Comparison of ENCODE assay signal across 10 cellular contexts in genomic region chr12:7935464-7935772, GRCh38. TPM values are rescaled to one million over a fixed set of nuclear protein-coding genes. Genes with fewer than 3 reads are reported as not detected.
A peak's percentile ranks its signal among the peaks of the same experiment; 100 is the strongest.
DNase-seq lines count a peak whose midpoint lies in the region; ATAC-seq, FAIRE-seq and TF ChIP-seq lines count a peak whose summit lies in the region.
"Had no signal": no experiment of that assay in that cellular context is flagged by ENCODE, and none has a peak within 500 bp of the region (broad histone marks: within the 10 kb centered on the region; RNA-seq: fewer than 3 reads in every experiment).

No MANE protein-coding gene starts in this region.

- ATAC-seq in activated T-cell treated with anti-CD3 and anti-CD28 coated beads, Interleukin-2, amount 50 U/mL, for 72 hours (replicated peaks in 1 of 2), result peak; percentile 8 to 16
- ATAC-seq in K562, result peak; percentile 24
- ATAC-seq in lower lobe of right lung, result peak; percentile 3 to 9
- ATAC-seq in HG03521 (IDR thresholded peaks at IDR 0.05; ENCODE audit: unreplicated experiment), result no peak

- CTCF ChIA-PET in K562 (lab: Yijun Ruan, JAX; ENCODE audit: low intra/inter-chr PET ratio), result interaction anchor here (0.9 kb wide), 2 partner anchors 26 to 59 kb away, joined by 3 to 8 read pairs; no protein-coding TSS in a partner anchor

- no peaks in the 10 kb centered on the region for H3K9me1 ChIP-seq in K562 (ENCODE audit: control insufficient read depth, insufficient read depth, low read length)

- H3K9ac ChIP-seq in K562 (ENCODE audit: insufficient read depth in 1 of 2, low read depth in 2 of 2, low read length in 2 of 2), result peak overlapping the region; percentile 83 to 91

- peaks cover 10% of the 10 kb centered on the region in 2 experiments; a peak in 4 of 5 replicates for H3K4me1 ChIP-seq in K562 (replicated peaks in 1 of 2; ENCODE audit: control insufficient read depth in 2 of 2, insufficient read depth in 2 of 2, low read length in 2 of 2)
- peaks cover 22% of the 10 kb centered on the region for H3K4me1 ChIP-seq in lower lobe of right lung
- no peaks in the 10 kb centered on the region for H3K4me1 ChIP-seq in uterus

- H3K27me3 ChIP-seq in K562 (ENCODE audit: control insufficient read depth in 2 of 2, insufficient read depth in 2 of 2, low read length in 2 of 2) (no peaks in the 10 kb centered on the region), lower lobe of right lung (ENCODE audit: low read depth) (no peaks in the 10 kb centered on the region), uterus (no peaks in the 10 kb centered on the region)

- H3K4me3 ChIP-seq in K562 (peak overlapping the region; percentile 90), lower lobe of right lung (peak overlapping the region; percentile 62), uterus (peak overlapping the region; percentile 41 to 43)

- no peak overlapping the region for H3K4me3 Mint-ChIP-seq in activated T-cell treated with anti-CD3 and anti-CD28 coated beads, Interleukin-2, amount 50 U/mL, for 72 hours
- no peak overlapping the region for H3K4me3 Mint-ChIP-seq in activated T-cell treated with anti-CD3 and anti-CD28 coated beads, Interleukin-2, amount 50 U/mL, for 24 hours
- H3K4me3 Mint-ChIP-seq: T-helper 1 cell treated with Interleukin-12 subunit alpha and Interleukin-12 subunit beta and Interleukin-4 antibody, amounts not matched to agents 30 μg/mL and 1 μg/mL, for 36 hours had no signal

- WGBS in K562 (ENCODE audit: insufficient coverage, low coverage, missing lambda C conversion rate), result 0% methylated on average over 4 of the region's 4 CpGs

- H3K27me3 Mint-ChIP-seq in activated T-cell treated with anti-CD3 and anti-CD28 coated beads, Interleukin-2, amount 50 U/mL, for 72 hours (ENCODE audit: low read depth), result no peaks in the 10 kb centered on the region
- no peaks in the 10 kb centered on the region for H3K27me3 Mint-ChIP-seq in activated T-cell treated with anti-CD3 and anti-CD28 coated beads, Interleukin-2, amount 50 U/mL, for 24 hours

- H2AFZ ChIP-seq in K562 (ENCODE audit: low read depth, low read length), result no peak overlapping the region

- FAIRE-seq in K562 (lab: Jason Lieb, UNC), result no peak

- POLR2A ChIA-PET in K562 (lab: Yijun Ruan, JAX), result interaction anchor here (0.7 to 6.9 kb wide), 11 partner anchors 9 to 92 kb away, joined by 3 to 51 read pairs (median 4); no protein-coding TSS in a partner anchor

- no peak overlapping the region for H3K27ac Mint-ChIP-seq in activated T-cell treated with anti-CD3 and anti-CD28 coated beads, Interleukin-2, amount 50 U/mL, for 72 hours
- no peak overlapping the region for H3K27ac Mint-ChIP-seq in activated T-cell treated with anti-CD3 and anti-CD28 coated beads, Interleukin-2, amount 50 U/mL, for 24 hours
- H3K27ac Mint-ChIP-seq: T-helper 1 cell treated with Interleukin-12 subunit alpha and Interleukin-12 subunit beta and Interleukin-4 antibody, amounts not matched to agents 30 μg/mL and 1 μg/mL, for 36 hours had no signal

- peaks cover 13% of the 10 kb centered on the region for H3K4me1 Mint-ChIP-seq in activated T-cell treated with anti-CD3 and anti-CD28 coated beads, Interleukin-2, amount 50 U/mL, for 72 hours (ENCODE audit: low read depth)
- H3K4me1 Mint-ChIP-seq in activated T-cell treated with anti-CD3 and anti-CD28 coated beads, Interleukin-2, amount 50 U/mL, for 24 hours (ENCODE audit: low read depth), result peaks cover 22% of the 10 kb centered on the region

- TF ChIP-seq EP300 in K562 (IDR thresholded peaks at IDR 0.05; ENCODE audit: low read length), result no peak

- peak overlapping the region; percentile 93 for H3K4me2 ChIP-seq in K562 (ENCODE audit: insufficient read depth, low read length)

- intact Hi-C loops in K562 (cut with micrococcal nuclease) (loop anchor here (10.0 kb wide), 2 partner anchors 71 to 149 kb away; partner anchors contain the start of gene NECAP1), lower lobe of right lung (cut with DNase I) (loop anchor here (10.0 kb wide), 1 partner anchor 59 kb away; no protein-coding TSS in a partner anchor), uterus (cut with DNase I; ENCODE audit: low total_unique reads) (loop anchor here (10.0 kb wide), 1 partner anchor 59 kb away; no protein-coding TSS in a partner anchor)

- H3K9me3 Mint-ChIP-seq in activated T-cell treated with anti-CD3 and anti-CD28 coated beads, Interleukin-2, amount 50 U/mL, for 72 hours, result no peaks in the 10 kb centered on the region
- H3K9me3 Mint-ChIP-seq in activated T-cell treated with anti-CD3 and anti-CD28 coated beads, Interleukin-2, amount 50 U/mL, for 24 hours, result no peaks in the 10 kb centered on the region
- H3K9me3 Mint-ChIP-seq: T-helper 1 cell treated with Interleukin-12 subunit alpha and Interleukin-12 subunit beta and Interleukin-4 antibody, amounts not matched to agents 30 μg/mL and 1 μg/mL, for 36 hours had no signal

- H3K36me3 Mint-ChIP-seq in activated T-cell treated with anti-CD3 and anti-CD28 coated beads, Interleukin-2, amount 50 U/mL, for 72 hours (ENCODE audit: insufficient read depth in 2 of 2), result peaks cover 6 to 16% of the 10 kb centered on the region in 2 donors
- no peaks in the 10 kb centered on the region for H3K36me3 Mint-ChIP-seq in activated T-cell treated with anti-CD3 and anti-CD28 coated beads, Interleukin-2, amount 50 U/mL, for 24 hours (ENCODE audit: low read depth)

- H3K9me3 ChIP-seq in K562 (replicated peaks; ENCODE audit: control insufficient read depth, insufficient read depth, low read depth, low read length) (no peaks in the 10 kb centered on the region), lower lobe of right lung (no peaks in the 10 kb centered on the region), uterus (no peaks in the 10 kb centered on the region)

- DNase-seq in activated T-cell treated with anti-CD3 and anti-CD28 coated beads, Interleukin-2, amount 50 U/mL, for 72 hours, result no peak
- no peak for DNase-seq in activated T-cell treated with anti-CD3 and anti-CD28 coated beads, Interleukin-2, amount 50 U/mL, for 24 hours
- DNase-seq in K562 (ENCODE audit: extremely low read depth in 1 of 4, low spot score in 3 of 4) (peak in 1 of 4 experiments; percentile 39), lower lobe of right lung (no peak), uterus (no peak), NCI-H69 (lab: John Stamatoyannopoulos, UW) (no peak), LoVo (ENCODE audit: low spot score) (no peak)

- TF ChIP-seq CTCF in K562 (IDR thresholded peaks at IDR 0.05 in 2 of 3, conservative IDR thresholded peaks at IDR 0.05 in 1 of 3; ENCODE audit: insufficient read depth in 2 of 3, low read depth in 1 of 3, low read length in 3 of 3) (no peak), lower lobe of right lung (IDR thresholded peaks at IDR 0.05) (no peak), uterus (IDR thresholded peaks at IDR 0.05) (no peak)

- peaks cover 6% of the 10 kb centered on the region; the same call in 1 of the 2 replicates for H4K20me1 ChIP-seq in K562 (replicated peaks; ENCODE audit: control insufficient read depth, insufficient read depth, low read length)

- H3K36me3 ChIP-seq in K562 (ENCODE audit: control insufficient read depth, insufficient read depth, low read length) (peaks cover 44% of the 10 kb centered on the region), lower lobe of right lung (peaks cover 34% of the 10 kb centered on the region), uterus (no peaks in the 10 kb centered on the region)

- BruUV-seq in K562 (replicated peaks; lab: Mats Ljungman, UMichigan), result no TSS peak

- in situ Hi-C loops in K562 (cut with MboI), result no loop called here

- H3K27ac ChIP-seq in K562 (ENCODE audit: extremely low read depth, low read depth, low read length) (peak overlapping the region; percentile 79), lower lobe of right lung (peak overlapping the region; percentile 87), uterus (peak overlapping the region; percentile 88 to 93)
- H3K27ac ChIP-seq: epithelial cell of prostate had no signal

- H3K79me2 ChIP-seq in K562 (ENCODE audit: control insufficient read depth, insufficient read depth, low read length), result peaks cover 48% of the 10 kb centered on the region

- TF ChIP-seq POLR2A in K562 (conservative IDR thresholded peaks at IDR 0.05) (no peak), uterus (IDR thresholded peaks at IDR 0.05) (no peak)

- TF ChIP-seq RAD21 in K562 (CRISPR knock-in tag; conservative IDR thresholded peaks at IDR 0.05 in 1 of 2, IDR thresholded peaks at IDR 0.05 in 1 of 2), result no peak

TF ChIP-seq in K562, 482 proteins besides CTCF, POLR2A, EP300 and RAD21 (continues in another document):
- no peak for TF ChIP-seq SRF (CRISPR knock-in tag; IDR thresholded peaks at IDR 0.05)
- TF ChIP-seq SMARCE1 (IDR thresholded peaks at IDR 0.05), result no peak
- TF ChIP-seq ARID1B (IDR thresholded peaks at IDR 0.05), result no peak
- no peak for TF ChIP-seq MLX (CRISPR knock-in tag; conservative IDR thresholded peaks at IDR 0.05)
- no peak for TF ChIP-seq PTTG1 (tag; IDR thresholded peaks at IDR 0.05; ENCODE audit: low read depth)

RNA-seq across cellular contexts. Expression of gene SLC2A3, which starts 0.6 kb away (rescaled TPM):
- 100 to 1,000 TPM; 312 to 509 TPM for total RNA-seq in activated T-cell treated with anti-CD3 and anti-CD28 coated beads, Interleukin-2, amount 50 U/mL, for 72 hours
- 809 and 942 TPM in 2 replicates for total RNA-seq in K562 (2011; cell fraction: chromatin; rRNA removed; ENCODE audit: low replicate concordance)
- total RNA-seq in K562 (2011; cell fraction: nucleolus; rRNA removed), result 602 and 714 TPM in 2 replicates
- 822 and 830 TPM in 2 replicates for total RNA-seq in K562 (2011; cell fraction: nucleoplasm; rRNA removed)
- total RNA-seq in K562 (2014; rRNA removed), result 64.0 and 67.3 TPM in 2 replicates
- 119 and 138 TPM in 2 replicates for total RNA-seq in K562 (2014; rRNA removed; fragmentation: Illumina TruSeq; extraction: Trizol)
- 78.9 and 86.3 TPM in 2 replicates for total RNA-seq in K562 (2015; rRNA removed; fragmentation: Illumina TruSeq; extraction: Trizol)
- 140 and 161 TPM in 2 replicates for total RNA-seq in K562 (2021)
- polyA plus RNA-seq in K562 (2011; rRNA removed), result 296 and 491 TPM in 2 replicates
- polyA plus RNA-seq in K562 (2011; cell fraction: cytosol; rRNA removed), result 291 and 361 TPM in 2 replicates
- 164 and 209 TPM in 2 replicates for polyA plus RNA-seq in K562 (2011; cell fraction: nucleus; rRNA removed)
- polyA plus RNA-seq in K562 (2012), result 81.0 and 167 TPM in 2 replicates
- 101 and 104 TPM in 2 replicates for polyA plus RNA-seq in K562 (2014; fragmentation: Illumina TruSeq; extraction: Trizol)
- polyA plus RNA-seq in K562 (2014; fragmentation: Nextera tagmentation; extraction: Ambion mirVana), result 100 to 1,000 TPM in 1 of 2 experiments, 10 to 100 TPM in 1; 93.4 to 129 TPM
- 97.9 and 98.7 TPM in 2 replicates for polyA plus RNA-seq in K562 (2014; rRNA removed)
- 452 and 599 TPM in 2 replicates for polyA minus RNA-seq in K562 (2011; rRNA and poly(A)+ RNA removed)
- polyA minus RNA-seq in K562 (2011; cell fraction: cytosol; rRNA and poly(A)+ RNA removed), result 168 and 265 TPM in 2 replicates
- 149 and 249 TPM in 2 replicates for polyA minus RNA-seq in K562 (2011; cell fraction: nucleus; rRNA and poly(A)+ RNA removed)
- 133 TPM for total RNA-seq in lower lobe of right lung
- total RNA-seq in uterus, result 10 to 100 TPM in 3 of 4 donors, 1 to 10 TPM in 1; 8.2 to 64.1 (median 48.0) TPM
